Comparison of ENCODE assay signal across 24 cellular contexts in the genomic region with DNA sequence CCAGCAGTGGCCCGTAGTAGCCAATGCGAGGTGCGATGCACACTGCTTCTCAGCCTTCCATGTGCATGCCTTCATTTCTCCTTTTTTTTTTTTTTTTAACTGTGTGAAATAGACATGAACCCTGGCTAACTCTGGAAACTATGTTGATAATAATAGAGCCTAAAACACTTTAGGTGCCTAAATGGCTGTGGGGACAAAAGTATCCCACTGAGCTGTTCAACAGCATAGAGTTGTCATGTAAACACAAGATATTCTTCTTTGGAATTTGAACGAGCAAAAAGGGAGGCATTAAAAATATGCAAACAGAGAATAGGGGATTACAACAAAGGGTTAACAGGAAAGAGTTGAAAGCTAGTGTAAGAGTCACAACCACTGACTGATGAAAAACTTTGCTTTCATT.
"Had no signal": no experiment of that assay in that cellular context is flagged by ENCODE, and none has a peak within 500 bp of the region (broad histone marks: within the 10 kb centered on the region; RNA-seq: fewer than 3 reads in every experiment).

No MANE protein-coding gene starts in this region.

- H3K27ac Mint-ChIP-seq: activated CD4-positive, alpha-beta T cell treated with anti-CD3 and anti-CD28 coated beads, Interleukin-2, amount 10 ng/mL, durations not matched to agents 24 days and 14 days; activated CD8-positive, alpha-beta memory T cell treated with anti-CD3 and anti-CD28 coated beads, Interleukin-2, amount 10 ng/mL, durations not matched to agents 7 days and 5 days; activated naive CD4-positive, alpha-beta T cell treated with anti-CD3 and anti-CD28 coated beads, Interleukin-2, amount 50 U/mL, for 24 hours; activated T-cell treated with anti-CD3 and anti-CD28 coated beads, Interleukin-2, amount 50 U/mL, for 24 hours; activated T-helper 1 cell treated with anti-CD3 and anti-CD28 coated beads, Interleukin-12 subunit alpha, Interleukin-12 subunit beta, Interleukin-2, Interleukin-4 antibody, amounts not matched to agents 30 ng/mL and 10 ng/mL and 1 ng/mL, durations not matched to agents 14 hours and 24 hours and 36 hours; T-helper 1 cell treated with Interleukin-12 subunit alpha and Interleukin-12 subunit beta and Interleukin-4 antibody, amounts not matched to agents 30 μg/mL and 1 μg/mL, for 36 hours had no signal

- H3K27me3 ChIP-seq: ascending aorta, body of pancreas had no signal

- H3K4me3 ChIP-seq: ascending aorta, body of pancreas had no signal

- DNase-seq: activated CD4-positive, alpha-beta T cell treated with anti-CD3 and anti-CD28 coated beads for 1 hour; activated CD4-positive, alpha-beta T cell treated with anti-CD3 and anti-CD28 coated beads, Interleukin-2, amount 10 ng/mL, durations not matched to agents 24 days and 14 days; activated CD4-positive, alpha-beta T cell treated with anti-CD3 and anti-CD28 coated beads, Interleukin-2, amount 50 U/mL, for 48 hours; activated CD8-positive, alpha-beta memory T cell treated with anti-CD3 and anti-CD28 coated beads, Interleukin-2, amount 10 ng/mL, durations not matched to agents 7 days and 5 days; activated effector memory CD4-positive, alpha-beta T cell treated with Interleukin-2 at 50 U/mL for 16 hours; activated naive CD4-positive, alpha-beta T cell; activated T-cell treated with anti-CD3 and anti-CD28 coated beads, Interleukin-2, amount 50 U/mL, for 24 hours; body of pancreas; central memory CD4-positive, alpha-beta T cell; MV-4-11; NCI-H1092 treated with DMSO at 0.1 percent for 48 hours; NCI-H1436 treated with DMSO at 0.1 percent for 48 hours; NCI-H187 treated with DMSO at 0.1 percent for 48 hours; NCI-H2107; NCI-H446; NCI-H524 treated with DMSO at 0.1 percent for 48 hours; NK-92 treated with Interleukin-12 subunit alpha and Interleukin-12 subunit beta, amount 100 ng/mL, for 24 hours; PC-3; SHP77 had no signal

- H3K27ac ChIP-seq: ascending aorta, body of pancreas, KMS-11 had no signal

- H3K4me3 Mint-ChIP-seq: activated CD4-positive, alpha-beta T cell treated with anti-CD3 and anti-CD28 coated beads, Interleukin-2, amount 10 ng/mL, durations not matched to agents 24 days and 14 days; activated CD8-positive, alpha-beta memory T cell treated with anti-CD3 and anti-CD28 coated beads, Interleukin-2, amount 10 ng/mL, durations not matched to agents 7 days and 5 days; activated naive CD4-positive, alpha-beta T cell treated with anti-CD3 and anti-CD28 coated beads, Interleukin-2, amount 50 U/mL, for 24 hours; activated T-cell treated with anti-CD3 and anti-CD28 coated beads, Interleukin-2, amount 50 U/mL, for 24 hours; activated T-helper 1 cell treated with anti-CD3 and anti-CD28 coated beads, Interleukin-12 subunit alpha, Interleukin-12 subunit beta, Interleukin-2, Interleukin-4 antibody, amounts not matched to agents 30 ng/mL and 10 ng/mL and 1 ng/mL, durations not matched to agents 14 hours and 24 hours and 36 hours; T-helper 1 cell treated with Interleukin-12 subunit alpha and Interleukin-12 subunit beta and Interleukin-4 antibody, amounts not matched to agents 30 μg/mL and 1 μg/mL, for 36 hours had no signal

- ATAC-seq: activated CD8-positive, alpha-beta memory T cell treated with anti-CD3 and anti-CD28 coated beads, Interleukin-2, amount 10 ng/mL, durations not matched to agents 7 days and 5 days; body of pancreas; PC-3 had no signal

- H3K4me1 Mint-ChIP-seq: activated CD4-positive, alpha-beta T cell treated with anti-CD3 and anti-CD28 coated beads, Interleukin-2, amount 10 ng/mL, durations not matched to agents 24 days and 14 days; activated CD8-positive, alpha-beta memory T cell treated with anti-CD3 and anti-CD28 coated beads, Interleukin-2, amount 10 ng/mL, durations not matched to agents 7 days and 5 days; activated naive CD4-positive, alpha-beta T cell treated with anti-CD3 and anti-CD28 coated beads, Interleukin-2, amount 50 U/mL, for 24 hours had no signal

- H3K9me3 ChIP-seq: body of pancreas had no signal

- H3K9me3 Mint-ChIP-seq: activated CD4-positive, alpha-beta T cell treated with anti-CD3 and anti-CD28 coated beads, Interleukin-2, amount 10 ng/mL, durations not matched to agents 24 days and 14 days; activated T-cell treated with anti-CD3 and anti-CD28 coated beads, Interleukin-2, amount 50 U/mL, for 24 hours; activated T-helper 1 cell treated with anti-CD3 and anti-CD28 coated beads, Interleukin-12 subunit alpha, Interleukin-12 subunit beta, Interleukin-2, Interleukin-4 antibody, amounts not matched to agents 30 ng/mL and 10 ng/mL and 1 ng/mL, durations not matched to agents 14 hours and 24 hours and 36 hours had no signal

- H3K27me3 Mint-ChIP-seq: activated CD4-positive, alpha-beta T cell treated with anti-CD3 and anti-CD28 coated beads, Interleukin-2, amount 10 ng/mL, durations not matched to agents 24 days and 14 days; activated CD8-positive, alpha-beta memory T cell treated with anti-CD3 and anti-CD28 coated beads, Interleukin-2, amount 10 ng/mL, durations not matched to agents 7 days and 5 days; activated naive CD4-positive, alpha-beta T cell treated with anti-CD3 and anti-CD28 coated beads, Interleukin-2, amount 50 U/mL, for 24 hours; activated T-cell treated with anti-CD3 and anti-CD28 coated beads, Interleukin-2, amount 50 U/mL, for 24 hours had no signal

- H3K4me2 ChIP-seq: KMS-11 had no signal

- H3K4me1 ChIP-seq: ascending aorta, body of pancreas had no signal

- H3K36me3 ChIP-seq: ascending aorta had no signal
